In genomic region chr3:108219336-108219735, GRCh38 we compare ENCODE assay signal across 13 cellular contexts. TPM values are rescaled to one million over a fixed set of nuclear protein-coding genes. Genes with fewer than 3 reads are reported as not detected.
DNase-seq lines count a peak whose midpoint lies in the region; ATAC-seq, FAIRE-seq and TF ChIP-seq lines count a peak whose summit lies in the region.
"Had no signal": no experiment of that assay in that cellular context is flagged by ENCODE, and none has a peak within 500 bp of the region (broad histone marks: within the 10 kb centered on the region; RNA-seq: fewer than 3 reads in every experiment).

No MANE protein-coding gene starts in this region.

- peaks cover 39 to 63% (median 59%) of the 10 kb centered on the region in 3 donors for H3K4me1 Mint-ChIP-seq in naive B cell

- DNase-seq in GM12892 (ENCODE audit: insufficient read length) (peak; percentile 1), naive B cell (peak; percentile 25), cardiac septum (ENCODE audit: low spot score) (no peak), frontal cortex (ENCODE audit: low spot score in 2 of 2) (no peak), AG20443 (ENCODE audit: low spot score) (no peak)
- DNase-seq in stimulated activated CD4-positive, alpha-beta T cell treated with anti-CD3 and anti-CD28 coated beads, Interleukin-4, amount 100 ng/mL, for 1 hour = no peak
- DNase-seq: activated CD4-positive, alpha-beta T cell treated with anti-CD3 and anti-CD28 coated beads, Interleukin-2, amount 50 U/mL, for 48 hours; gastrocnemius medialis; left colon; NCI-H1930; stimulated activated naive CD4-positive, alpha-beta T cell treated with Interleukin-2 at 50 U/mL for 16 hours had no signal

- peak overlapping the region; percentile 50 for H3K27ac ChIP-seq in OCI-LY3 (ENCODE audit: low read length)
- H3K27ac ChIP-seq: gastrocnemius medialis had no signal

- H3K27me3 ChIP-seq in OCI-LY3 (ENCODE audit: low read depth, low read length) = no peaks in the 10 kb centered on the region
- H3K27me3 ChIP-seq: gastrocnemius medialis had no signal

- H3K4me1 ChIP-seq in OCI-LY3 (ENCODE audit: low read length) = peaks cover 52% of the 10 kb centered on the region

- ATAC-seq in GM21619 (IDR thresholded peaks at IDR 0.05; ENCODE audit: unreplicated experiment) = peak; percentile 21
- peak in 1 of 2 donors; percentile 14 for ATAC-seq in naive B cell (ENCODE audit: low read depth in 2 of 2)
- ATAC-seq: gastrocnemius medialis, left colon had no signal

- H3K9ac ChIP-seq in OCI-LY3 (ENCODE audit: low read length) = peak overlapping the region; percentile 37

- no peaks in the 10 kb centered on the region for H3K9me3 ChIP-seq in OCI-LY3 (ENCODE audit: insufficient read depth, low read length)
- H3K9me3 ChIP-seq: gastrocnemius medialis had no signal

- peaks cover 27% of the 10 kb centered on the region for H3K79me2 ChIP-seq in OCI-LY3 (ENCODE audit: low read length)

- no peaks in the 10 kb centered on the region for H4K20me1 ChIP-seq in OCI-LY3 (ENCODE audit: insufficient read depth, low read length)

- H3K27ac Mint-ChIP-seq in naive B cell = peak overlapping the region; percentile 73 to 100 (median 90)

- intact Hi-C loops in cardiac septum (cut with DNase I) = no loop called here

- peaks cover 16 to 21% of the 10 kb centered on the region in 2 donors for H3K36me3 Mint-ChIP-seq in naive B cell

- no peak for TF ChIP-seq CTCF in OCI-LY3 (IDR thresholded peaks at IDR 0.05; ENCODE audit: low read depth, low read length)

- H2AFZ ChIP-seq in OCI-LY3 (ENCODE audit: low read depth, low read length) = peak overlapping the region; percentile 87

- H3K4me3 ChIP-seq in OCI-LY3 (ENCODE audit: low read length) = peak overlapping the region; percentile 66
- H3K4me3 ChIP-seq: gastrocnemius medialis had no signal

- H3K4me2 ChIP-seq in OCI-LY3 (ENCODE audit: low read length) = peak overlapping the region; percentile 89

- peaks cover 0 to 4% (median 0%) of the 10 kb centered on the region in 7 donors for H3K9me3 Mint-ChIP-seq in naive B cell

- TF ChIP-seq POLR2A in GM12892 (IDR thresholded peaks at IDR 0.05; ENCODE audit: low read depth, low read length) = no peak

- peak; percentile 91 for FAIRE-seq in GM12892 (lab: Jason Lieb, UNC)
- no peak for FAIRE-seq in frontal cortex (lab: Jason Lieb, UNC)

- peak overlapping the region; percentile 83 to 100 (median 99) for H3K4me3 Mint-ChIP-seq in naive B cell

- H3K36me3 ChIP-seq in OCI-LY3 (replicated peaks; ENCODE audit: low read depth, low read length) = peaks cover 3% of the 10 kb centered on the region

- H3K27me3 Mint-ChIP-seq in naive B cell = no peaks in the 10 kb centered on the region

RNA-seq across cellular contexts. Expression of gene IFT57, which starts 2.9 kb away (rescaled TPM):
- polyA plus RNA-seq in GM12892 (2012; ENCODE audit: missing spikeins) = 15.7 TPM
- 100 to 1,000 TPM; 160 to 239 (median 203) TPM for polyA plus RNA-seq in naive B cell (ENCODE audit: low read depth in 6 of 6)
- total RNA-seq in cardiac septum (23.1 TPM), frontal cortex (39.9 TPM)

Comparison
In these comparisons a context has a peak if more than half of its experiments do, and no peak if none do; other contexts are left out.
1. DNase-seq: peak in GM12892 (single experiment) and naive B cell (single experiment); none in cardiac septum (single experiment), frontal cortex (0 of 2), AG20443 (single experiment) and stimulated activated CD4-positive, alpha-beta T cell treated with anti-CD3 and anti-CD28 coated beads, Interleukin-4, amount 100 ng/mL, for 1 hour (single experiment).